ENCODE assay signal across 8 cellular contexts in the genomic region with DNA sequence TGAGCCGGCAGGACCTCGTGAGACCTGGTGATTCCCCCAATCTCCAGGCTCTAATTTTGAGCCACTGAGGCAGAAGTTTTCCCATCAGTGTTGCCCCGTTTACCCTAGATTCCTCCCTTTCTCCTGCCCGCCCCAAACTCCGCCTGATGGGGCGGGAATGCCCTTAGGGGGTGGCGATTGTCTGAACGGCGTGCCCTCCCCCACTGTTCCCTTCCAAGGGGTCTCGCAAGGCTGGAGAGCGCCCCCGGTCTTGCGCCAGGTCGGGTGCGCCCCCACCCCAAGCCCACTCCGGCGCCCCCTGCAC. TPM values are rescaled to one million over a fixed set of nuclear protein-coding genes. Genes with fewer than 3 reads are reported as not detected.
DNase-seq lines count a peak whose midpoint lies in the region; ATAC-seq and TF ChIP-seq lines count a peak whose summit lies in the region.

No MANE protein-coding gene starts in this region.

- peak overlapping the region; percentile 93 for H3K27ac Mint-ChIP-seq in activated CD8-positive, alpha-beta T cell treated with anti-CD3 and anti-CD28 coated beads for 36 hours
- H3K27ac Mint-ChIP-seq in progenitor cell of endocrine pancreas = peak overlapping the region; percentile 93

- H3K27me3 Mint-ChIP-seq in activated CD8-positive, alpha-beta T cell treated with anti-CD3 and anti-CD28 coated beads for 36 hours = no peaks in the 10 kb centered on the region
- H3K27me3 Mint-ChIP-seq in progenitor cell of endocrine pancreas = no peaks in the 10 kb centered on the region

- no peaks in the 10 kb centered on the region for H3K9me3 Mint-ChIP-seq in activated CD8-positive, alpha-beta T cell treated with anti-CD3 and anti-CD28 coated beads for 36 hours
- H3K9me3 Mint-ChIP-seq in progenitor cell of endocrine pancreas (ENCODE audit: low read depth) = no peaks in the 10 kb centered on the region

- intact Hi-C loops in Right ventricle myocardium inferior (cut with DNase I) (loop anchor here (10.0 kb wide), 1 partner anchor 1544 kb away; no protein-coding TSS in a partner anchor), cardiac septum (cut with DNase I) (no loop called here), head of caudate nucleus (cut with DNase I) (no loop called here)
- intact Hi-C loops in activated CD8-positive, alpha-beta T cell treated with anti-CD3 and anti-CD28 coated beads for 36 hours (cut with micrococcal nuclease) = no loop called here

- POLR2A ChIA-PET in activated CD8-positive, alpha-beta T cell treated with anti-CD3 and anti-CD28 coated beads for 36 hours (lab: Charles Lee) = interaction anchor here (0.9 to 1.4 kb wide), 4 partner anchors 13 to 1724 kb away, joined by 3 to 4 read pairs (median 4); no protein-coding TSS in a partner anchor

- peaks cover 19% of the 10 kb centered on the region for H3K4me1 Mint-ChIP-seq in activated CD8-positive, alpha-beta T cell treated with anti-CD3 and anti-CD28 coated beads for 36 hours (ENCODE audit: low read depth)
- peaks cover 10% of the 10 kb centered on the region for H3K4me1 Mint-ChIP-seq in progenitor cell of endocrine pancreas (ENCODE audit: low read depth)

- in situ Hi-C loops in KBM-7 (cut with MboI; ENCODE audit: low pct_unique_long_range_greater_than_20kb, low sequenced_read_pairs) = no loop called here

- DNase-seq in Right ventricle myocardium inferior (ENCODE audit: missing footprints) (no peak), cardiac septum (ENCODE audit: low spot score) (no peak), head of caudate nucleus (peak in 31 of 42 donors; percentile 30 to 82 (median 64)), progenitor cell of endocrine pancreas (ENCODE audit: low spot score, unreplicated experiment) (no peak), KBM-7 (no peak), dermis blood vessel endothelial cell (no peak)
- DNase-seq in activated CD8-positive, alpha-beta T cell treated with anti-CD3 and anti-CD28 coated beads for 36 hours = no peak

- TF ChIP-seq CTCF in activated CD8-positive, alpha-beta T cell treated with anti-CD3 and anti-CD28 coated beads for 36 hours (IDR thresholded peaks at IDR 0.05) = no peak
- no peak for TF ChIP-seq CTCF in progenitor cell of endocrine pancreas (IDR thresholded peaks at IDR 0.05; ENCODE audit: unreplicated experiment)

- ATAC-seq in Right ventricle myocardium inferior (peak; percentile 66), HG03175 (IDR thresholded peaks at IDR 0.05; ENCODE audit: unreplicated experiment) (peak; percentile 3)
- no peak for ATAC-seq in activated CD8-positive, alpha-beta T cell treated with anti-CD3 and anti-CD28 coated beads for 36 hours

- H3K4me3 Mint-ChIP-seq in activated CD8-positive, alpha-beta T cell treated with anti-CD3 and anti-CD28 coated beads for 36 hours = peak overlapping the region; percentile 93
- peak overlapping the region; percentile 84 for H3K4me3 Mint-ChIP-seq in progenitor cell of endocrine pancreas (ENCODE audit: low read depth)

- peaks cover 6% of the 10 kb centered on the region for H3K36me3 Mint-ChIP-seq in activated CD8-positive, alpha-beta T cell treated with anti-CD3 and anti-CD28 coated beads for 36 hours (ENCODE audit: low read depth)
- H3K36me3 Mint-ChIP-seq in progenitor cell of endocrine pancreas (ENCODE audit: insufficient read depth) = peaks cover 8% of the 10 kb centered on the region

- CTCF ChIA-PET in activated CD8-positive, alpha-beta T cell treated with anti-CD3 and anti-CD28 coated beads for 36 hours (lab: Charles Lee) = interaction anchor here (0.9 to 1.5 kb wide), 5 partner anchors 17 to 121 kb away, joined by 3 to 4 read pairs (median 3); no protein-coding TSS in a partner anchor

RNA-seq across cellular contexts. Expression of a gene that starts 0.5 kb away (rescaled TPM):
- 7.6 TPM for total RNA-seq in Right ventricle myocardium inferior
- 6.3 TPM for total RNA-seq in cardiac septum
- total RNA-seq in activated CD8-positive, alpha-beta T cell treated with anti-CD3 and anti-CD28 coated beads for 36 hours = 10 to 100 TPM; 11.6 to 14.2 TPM
- total RNA-seq in progenitor cell of endocrine pancreas = 25.2 and 26.9 TPM in 2 replicates
- total RNA-seq in dermis blood vessel endothelial cell = 48.2 and 50.2 TPM in 2 replicates

Comparison
In these comparisons a context has a peak if more than half of its experiments do, and no peak if none do; other contexts are left out.
1. DNase-seq: peak in head of caudate nucleus (31 of 42); none in Right ventricle myocardium inferior (single experiment), cardiac septum (single experiment), activated CD8-positive, alpha-beta T cell treated with anti-CD3 and anti-CD28 coated beads for 36 hours (single experiment), progenitor cell of endocrine pancreas (single experiment), KBM-7 (single experiment) and dermis blood vessel endothelial cell (single experiment).